In genomic region chr10:101780818-101781654, GRCh38 we compare ENCODE assay signal across 8 cellular contexts. TPM values are rescaled to one million over a fixed set of nuclear protein-coding genes. Genes with fewer than 3 reads are reported as not detected.
DNase-seq lines count a peak whose midpoint lies in the region; ATAC-seq, FAIRE-seq and TF ChIP-seq lines count a peak whose summit lies in the region.

No MANE protein-coding gene starts in this region.

- H3K27me3 ChIP-seq in DND-41 (ENCODE audit: insufficient read depth, low read length, poor library complexity) (no peaks in the 10 kb centered on the region), pancreas (peaks cover 0 to 3% (median 1%) of the 10 kb centered on the region in 4 donors), transverse colon (peaks cover 30% of the 10 kb centered on the region)

- FAIRE-seq in RCC 7860 (lab: Jason Lieb, UNC) (no peak), pancreas (lab: Jason Lieb, UNC) (no peak)

- in situ Hi-C loops in transverse colon (cut with MboI; ENCODE audit: low pct_ligation_motif_present in 1 of 4, low pct_unique_long_range_greater_than_20kb in 1 of 4, low sequenced_read_pairs in 3 of 4): loop anchor here in 3 of 4 donors (10.0 kb wide), 1 partner anchor 176 kb away; no protein-coding TSS in a partner anchor

- intact Hi-C loops in pancreas (cut with DNase I): loop anchor here in 1 of 3 donors (5.0 to 10.0 kb wide), 2 partner anchors 179 to 566 kb away; no protein-coding TSS in a partner anchor
- intact Hi-C loops in transverse colon (cut with DNase I; ENCODE audit: low total_unique reads): no loop called here

- no peak for TF ChIP-seq EP300 in transverse colon (IDR thresholded peaks at IDR 0.05; ENCODE audit: low read depth)

- TF ChIP-seq CTCF in DND-41 (IDR thresholded peaks at IDR 0.05; ENCODE audit: borderline replicate concordance, extremely low read depth, low read length, poor library complexity, severe bottlenecking) (peak; percentile 96), foreskin fibroblast (IDR thresholded peaks at IDR 0.05; ENCODE audit: low read depth, low read length) (peak; percentile 98), pancreas (IDR thresholded peaks at IDR 0.05) (peak; percentile 85 to 91 (median 88)), transverse colon (IDR thresholded peaks at IDR 0.05) (peak; percentile 82 to 97 (median 93))

- peak overlapping the region; percentile 99 for H3K4me2 ChIP-seq in DND-41 (ENCODE audit: insufficient read depth, low read length)

- H3K9ac ChIP-seq in DND-41 (ENCODE audit: low read depth, low read length): no peak overlapping the region

- no peaks in the 10 kb centered on the region for H3K9me3 ChIP-seq in DND-41 (ENCODE audit: insufficient read depth, low read length, severe bottlenecking)
- H3K9me3 ChIP-seq in pancreas: no peaks in the 10 kb centered on the region
- no peaks in the 10 kb centered on the region for H3K9me3 ChIP-seq in transverse colon

- H4K20me1 ChIP-seq in DND-41 (ENCODE audit: insufficient read depth, low read length): no peaks in the 10 kb centered on the region; the same call in none of the 2 replicates

- H3K27ac ChIP-seq in DND-41 (ENCODE audit: low read length): peak overlapping the region; percentile 45; the same call in 1 of the 2 replicates
- H3K27ac ChIP-seq in pancreas: no peak overlapping the region
- no peak overlapping the region for H3K27ac ChIP-seq in transverse colon

- DNase-seq in DND-41 (peak; percentile 77), HT1080 (ENCODE audit: low read depth) (peak; percentile 58), RCC 7860 (ENCODE audit: low spot score) (peak; percentile 40), foreskin fibroblast (peak; percentile 54 to 86), pancreas (peak; percentile 43 to 88 (median 70)), transverse colon (peak; percentile 66)
- peak; percentile 44 to 58 for DNase-seq in activated T-helper 1 cell treated with anti-CD3 and anti-CD28 coated beads, Interleukin-2, amount 50 U/mL, for 16 hours (ENCODE audit: low read depth in 1 of 2, low spot score in 1 of 2)

- peaks cover 17% of the 10 kb centered on the region for H3K79me2 ChIP-seq in DND-41 (ENCODE audit: insufficient read depth, low read length)

- 49 to 52% methylated on average over 14 of the region's 14 CpGs for WGBS in pancreas, 2 donors
- 62% methylated on average over 14 of the region's 14 CpGs; no CpG with 5 or more reads in 1 of the 2 donors for WGBS in transverse colon (ENCODE audit: low coverage in 1 of 2), 2 donors

- peak; percentile 75 for ATAC-seq in DND-41 (ENCODE audit: insufficient read depth, low read depth)
- peak; percentile 57 to 67 (median 64) for ATAC-seq in pancreas
- no peak for ATAC-seq in GM21367 (IDR thresholded peaks at IDR 0.05; ENCODE audit: unreplicated experiment)

- no peak overlapping the region for H2AFZ ChIP-seq in DND-41 (ENCODE audit: low read depth, low read length)

- H3K4me1 ChIP-seq in DND-41 (ENCODE audit: insufficient read depth, low read length) (peaks cover 39% of the 10 kb centered on the region), pancreas (peaks cover 3 to 20% (median 19%) of the 10 kb centered on the region in 3 donors), transverse colon (peaks cover 27 to 60% (median 47%) of the 10 kb centered on the region in 4 donors)

- H3K36me3 ChIP-seq in DND-41 (ENCODE audit: insufficient read depth, low read length): peaks cover 34% of the 10 kb centered on the region
- peaks cover 0 to 12% (median 0%) of the 10 kb centered on the region in 3 donors for H3K36me3 ChIP-seq in pancreas
- peaks cover 0 to 12% (median 4%) of the 10 kb centered on the region in 4 donors for H3K36me3 ChIP-seq in transverse colon

- no peak for TF ChIP-seq POLR2A in transverse colon (IDR thresholded peaks at IDR 0.05)

- H3K4me3 ChIP-seq in DND-41 (ENCODE audit: low read depth in 1 of 2, low read length in 2 of 2): peak overlapping the region in 1 of 2 experiments; percentile 99; a peak in 1 of 4 replicates
- H3K4me3 ChIP-seq in foreskin fibroblast (ENCODE audit: low read depth in 1 of 2, low read length in 2 of 2): no peak overlapping the region
- no peak overlapping the region for H3K4me3 ChIP-seq in pancreas
- H3K4me3 ChIP-seq in transverse colon: no peak overlapping the region

RNA-seq across cellular contexts. Expression of gene NPM3, which starts 2.2 kb away (rescaled TPM):
- total RNA-seq in HT1080 (2014; rRNA removed; shearing (Covaris generic)): 112 and 140 TPM in 2 replicates
- polyA plus RNA-seq in HT1080 (2015; cell fraction: cytosol; rRNA removed): 85.3 and 86.9 TPM in 2 replicates
- polyA plus RNA-seq in HT1080 (2015; cell fraction: nucleus; rRNA removed): 34.3 and 37.9 TPM in 2 replicates
- total RNA-seq in pancreas (10 to 100 TPM; 13.2 to 23.3 (median 20.1) TPM), transverse colon (10 to 100 TPM in 3 of 4 donors, 1 to 10 TPM in 1; 8.2 to 18.7 (median 12.7) TPM)
- 10 to 100 TPM; 16.2 to 17.0 TPM for polyA plus RNA-seq in pancreas

RNA-seq across cellular contexts. Expression of gene FGF8, which starts 5.1 kb away (rescaled TPM):
- total RNA-seq in HT1080 (2014; rRNA removed; shearing (Covaris generic)): not detected in 2 replicates
- polyA plus RNA-seq in HT1080 (2015; cell fraction: cytosol; rRNA removed): not detected in 2 replicates
- not detected in 2 replicates for polyA plus RNA-seq in HT1080 (2015; cell fraction: nucleus; rRNA removed)
- total RNA-seq in pancreas: not detected
- not detected for polyA plus RNA-seq in pancreas
- total RNA-seq in transverse colon: not detected

RNA-seq across cellular contexts. Expression of gene OGA, which starts 37.2 kb away (rescaled TPM):
- 42.5 and 45.6 TPM in 2 replicates for total RNA-seq in HT1080 (2014; rRNA removed; shearing (Covaris generic))
- polyA plus RNA-seq in HT1080 (2015; cell fraction: cytosol; rRNA removed): 34.7 and 43.3 TPM in 2 replicates
- polyA plus RNA-seq in HT1080 (2015; cell fraction: nucleus; rRNA removed): 211 and 214 TPM in 2 replicates
- total RNA-seq in pancreas (10 to 100 TPM; 29.3 to 57.3 (median 32.2) TPM), transverse colon (100 to 1,000 TPM; 114 to 608 (median 172) TPM)
- 10 to 100 TPM; 29.8 to 47.2 TPM for polyA plus RNA-seq in pancreas
